In genomic region chr16:10964039-10964890, GRCh38 we compare ENCODE assay signal across 8 cellular contexts. TPM values are rescaled to one million over a fixed set of nuclear protein-coding genes. Genes with fewer than 3 reads are reported as not detected.
DNase-seq lines count a peak whose midpoint lies in the region; ATAC-seq and TF ChIP-seq lines count a peak whose summit lies in the region.

No MANE protein-coding gene starts in this region.

- H3K18ac ChIP-seq in IMR-90 (ENCODE audit: low read depth, low read length) = peak overlapping the region; percentile 7; the same call in 1 of the 2 replicates

- H3K9me3 Mint-ChIP-seq in naive thymus-derived CD8-positive, alpha-beta T cell = no peaks in the 10 kb centered on the region
- H3K9me3 Mint-ChIP-seq in stimulated activated naive B cell treated with anti-CD40 and anti-IgM and Interleukin-4, amounts not matched to agents 10 μg/mL and 1 μg/mL and 100 μg/mL, for 72 hours = peaks cover 6 to 8% of the 10 kb centered on the region in 2 donors

- peak overlapping the region; percentile 68 for H3K4ac ChIP-seq in IMR-90 (ENCODE audit: low read depth, low read length)

- H4K8ac ChIP-seq in IMR-90 (ENCODE audit: low read depth in 2 of 2, low read length in 2 of 2) = 0 out of 4 replicates have a peak overlapping the region, but pooled peaks of 1 of the 2 experiments have one; percentile 7

- no peak overlapping the region for H2BK20ac ChIP-seq in IMR-90 (ENCODE audit: low read depth, low read length)

- H3K27ac Mint-ChIP-seq in naive thymus-derived CD8-positive, alpha-beta T cell = peak overlapping the region in 6 of 10 donors; percentile 16 to 73 (median 63)
- H3K27ac Mint-ChIP-seq in stimulated activated naive B cell treated with anti-CD40 and anti-IgM and Interleukin-4, amounts not matched to agents 10 μg/mL and 1 μg/mL and 100 μg/mL, for 72 hours = peak overlapping the region; percentile 100

- H3K9me3 ChIP-seq in IMR-90 (ENCODE audit: control insufficient read depth, insufficient read depth, low read length) = no peaks in the 10 kb centered on the region

- peak; percentile 98 for TF ChIP-seq RAD21 in IMR-90 (IDR thresholded peaks at IDR 0.05; ENCODE audit: low read length)

- H3K27me3 Mint-ChIP-seq in naive thymus-derived CD8-positive, alpha-beta T cell = no peaks in the 10 kb centered on the region
- H3K27me3 Mint-ChIP-seq in stimulated activated naive B cell treated with anti-CD40 and anti-IgM and Interleukin-4, amounts not matched to agents 10 μg/mL and 1 μg/mL and 100 μg/mL, for 72 hours = no peaks in the 10 kb centered on the region

- BruUV-seq in IMR-90 (replicated peaks; lab: Mats Ljungman, UMichigan) = no TSS peak

- H4K5ac ChIP-seq in IMR-90 (ENCODE audit: low read depth, low read length) = no peak overlapping the region

- no peak overlapping the region for H3K23ac ChIP-seq in IMR-90 (ENCODE audit: low read depth, low read length)

- CTCF ChIA-PET in IMR-90 (lab: Yijun Ruan, JAX) = interaction anchor here (0.6 to 1.6 kb wide), 21 partner anchors 10 to 568 kb away, joined by 3 to 7 read pairs (median 3); partner anchors contain the start of genes DEXI and SOCS1

- H3K79me1 ChIP-seq in IMR-90 (ENCODE audit: low read depth in 1 of 2, low read length in 2 of 2) = peaks cover 10 to 63% of the 10 kb centered on the region in 2 experiments

- H3K27ac ChIP-seq in IMR-90 (ENCODE audit: insufficient read depth, low read length) = peak overlapping the region; percentile 8; the same call in 1 of the 2 replicates

- H3K36me3 ChIP-seq in IMR-90 (ENCODE audit: control insufficient read depth, insufficient read depth, low read length) = peaks cover 12% of the 10 kb centered on the region

- peak overlapping the region; percentile 13 for H3K4me2 ChIP-seq in IMR-90 (ENCODE audit: low read depth, low read length)

- peak overlapping the region; percentile 86 for H2AK9ac ChIP-seq in IMR-90 (replicated peaks; ENCODE audit: low read depth, low read length, poor library complexity)

- H2AFZ ChIP-seq in IMR-90 (replicated peaks; ENCODE audit: low read length, poor library complexity) = peak overlapping the region; percentile 75

- DNase-seq in AG20443 (ENCODE audit: low spot score) (peak; percentile 91), IMR-90 (peak; percentile 86), OCI-M1 (lab: John Stamatoyannopoulos, UW) (peak; percentile 90), erythroblast (lab: John Stamatoyannopoulos, UW) (peak; percentile 82 to 92)
- peak; percentile 83 for DNase-seq in activated T-cell treated with anti-CD3 and anti-CD28 coated beads, Interleukin-2, amount 50 U/mL, for 1 hour
- peak; percentile 52 to 84 (median 74) for DNase-seq in naive thymus-derived CD8-positive, alpha-beta T cell
- peak; percentile 79 for DNase-seq in stimulated activated naive B cell treated with anti-CD40 and anti-IgM and Interleukin-4, amounts not matched to agents 10 μg/mL and 1 μg/mL and 100 μg/mL, for 72 hours

- peaks cover 20% of the 10 kb centered on the region for H3K4me1 ChIP-seq in IMR-90 (ENCODE audit: control insufficient read depth, insufficient read depth, low read length)

- intact Hi-C loops in IMR-90 (cut with micrococcal nuclease) = loop anchor here (1.0 to 10.0 kb wide), 6 partner anchors 291 to 751 kb away; no protein-coding TSS in a partner anchor

- no peaks in the 10 kb centered on the region for H3K27me3 ChIP-seq in IMR-90 (ENCODE audit: control insufficient read depth, insufficient read depth, low read length)

- in situ Hi-C loops in IMR-90 (cut with MboI; ENCODE audit: low sequenced_read_pairs) = loop anchor here (10.0 to 25.0 kb wide), 4 partner anchors 573 to 848 kb away; a partner anchor contains a TSS

- peaks cover 5% of the 10 kb centered on the region; the same call in 1 of the 2 replicates for H4K20me1 ChIP-seq in IMR-90 (ENCODE audit: insufficient read depth, low read length)

- peak overlapping the region; percentile 41 for H3K14ac ChIP-seq in IMR-90 (replicated peaks; ENCODE audit: low read depth, low read length)

- peak overlapping the region; percentile 25 for H2BK5ac ChIP-seq in IMR-90 (ENCODE audit: low read depth, low read length, poor library complexity, severe bottlenecking)

- H4K91ac ChIP-seq in IMR-90 (ENCODE audit: insufficient read depth, low read depth, low read length) = no peak overlapping the region

- 0 out of 2 replicates have a peak overlapping the region, but pooled peaks have one; percentile 29 for H2BK120ac ChIP-seq in IMR-90 (ENCODE audit: low read depth, low read length)

- H3K56ac ChIP-seq in IMR-90 (ENCODE audit: extremely low read depth, insufficient read depth, low read length) = no peak overlapping the region

- no peak overlapping the region for H3K4me3 ChIP-seq in IMR-90 (ENCODE audit: insufficient read depth, low read depth, low read length)

- peak; percentile 98 for TF ChIP-seq CTCF in IMR-90 (conservative IDR thresholded peaks at IDR 0.05; ENCODE audit: low read depth, low read length)

- dilution Hi-C loops in IMR-90 (cut with HindIII; ENCODE audit: low sequenced_read_pairs, unreplicated experiment) = no loop called here

- H3K4me3 Mint-ChIP-seq in naive thymus-derived CD8-positive, alpha-beta T cell = peak overlapping the region in 6 of 10 donors; percentile 19 to 48 (median 30)
- peak overlapping the region; percentile 61 to 67 for H3K4me3 Mint-ChIP-seq in stimulated activated naive B cell treated with anti-CD40 and anti-IgM and Interleukin-4, amounts not matched to agents 10 μg/mL and 1 μg/mL and 100 μg/mL, for 72 hours

- H2AK5ac ChIP-seq in IMR-90 (ENCODE audit: low read depth, low read length) = peak overlapping the region; percentile 46

- peaks cover 17 to 29% (median 23%) of the 10 kb centered on the region in 4 donors for H3K4me1 Mint-ChIP-seq in naive thymus-derived CD8-positive, alpha-beta T cell
- H3K4me1 Mint-ChIP-seq in stimulated activated naive B cell treated with anti-CD40 and anti-IgM and Interleukin-4, amounts not matched to agents 10 μg/mL and 1 μg/mL and 100 μg/mL, for 72 hours = peaks cover 51 to 90% of the 10 kb centered on the region in 2 donors

- POLR2A ChIA-PET in IMR-90 (lab: Charles Lee; ENCODE audit: unreplicated experiment) = interaction anchor here (1.4 kb wide), 1 partner anchor 292 kb away, joined by 9 read pairs; the partner anchor contains the start of gene SOCS1
- POLR2A ChIA-PET in naive thymus-derived CD8-positive, alpha-beta T cell (lab: Charles Lee) = interaction anchor here (1.0 to 2.1 kb wide), 3 partner anchors 291 to 393 kb away, joined by 3 to 14 read pairs (median 3); partner anchors contain the start of gene SOCS1

- peak; percentile 41 for ATAC-seq in GM19035 (IDR thresholded peaks at IDR 0.05; ENCODE audit: unreplicated experiment)
- ATAC-seq in IMR-90 (ENCODE audit: low read depth) = peak; percentile 85
- peak; percentile 84 to 93 for ATAC-seq in naive thymus-derived CD8-positive, alpha-beta T cell
- ATAC-seq in stimulated activated naive B cell treated with anti-CD40 and anti-IgM and Interleukin-4, amounts not matched to agents 10 μg/mL and 1 μg/mL and 100 μg/mL, for 72 hours (replicated peaks) = peak; percentile 47 to 48

- no peak overlapping the region for H3K9ac ChIP-seq in IMR-90 (ENCODE audit: low read depth, low read length)

- peaks cover 0 to 63% (median 12%) of the 10 kb centered on the region in 3 donors for H3K36me3 Mint-ChIP-seq in naive thymus-derived CD8-positive, alpha-beta T cell
- peaks cover 73 to 91% of the 10 kb centered on the region in 2 donors for H3K36me3 Mint-ChIP-seq in stimulated activated naive B cell treated with anti-CD40 and anti-IgM and Interleukin-4, amounts not matched to agents 10 μg/mL and 1 μg/mL and 100 μg/mL, for 72 hours

- peak; percentile 35; the same call in 1 of the 2 replicates for TF ChIP-seq POLR2A in IMR-90 (IDR thresholded peaks at IDR 0.05; ENCODE audit: low read depth, low read length)
- TF ChIP-seq POLR2A in erythroblast (IDR thresholded peaks at IDR 0.05; ENCODE audit: low read length) = no peak

- H3K9me1 ChIP-seq in IMR-90 (ENCODE audit: insufficient read depth, low read length) = peaks cover 8% of the 10 kb centered on the region

- WGBS in IMR-90 (ENCODE audit: extremely low coverage in 2 of 2, insufficient read length in 1 of 2), 2 experiments = 4% methylated on average over 5 of the region's 20 CpGs; no CpG with 5 or more reads in 1 of the 2 experiments

- no peak overlapping the region for H2BK15ac ChIP-seq in IMR-90 (ENCODE audit: low read depth, low read length)

TF ChIP-seq in IMR-90, 13 proteins besides CTCF, POLR2A, EP300 and RAD21 (continues in another document):
- no peak for TF ChIP-seq NFE2L2 (IDR thresholded peaks at IDR 0.05; ENCODE audit: low read depth, low read length)
- TF ChIP-seq BHLHE40 (IDR thresholded peaks at IDR 0.05; ENCODE audit: low read depth, low read length) = peak; percentile 95
- no peak for TF ChIP-seq USF2 (IDR thresholded peaks at IDR 0.05; ENCODE audit: low read depth, low read length)
- TF ChIP-seq FOS (IDR thresholded peaks at IDR 0.05; ENCODE audit: low read depth, low read length) = 0 out of 2 replicates have a peak, but pooled peaks have one; percentile 3
- TF ChIP-seq RCOR1 (IDR thresholded peaks at IDR 0.05; ENCODE audit: insufficient replicate concordance, low read length) = no peak
- no peak for TF ChIP-seq MAFK (IDR thresholded peaks at IDR 0.05; ENCODE audit: low read depth, low read length)
- TF ChIP-seq CHD1 (IDR thresholded peaks at IDR 0.05; ENCODE audit: low read depth, low read length) = no peak
- peak; percentile 83 for TF ChIP-seq MXI1 (IDR thresholded peaks at IDR 0.05; ENCODE audit: borderline replicate concordance, low read depth, low read length)
- TF ChIP-seq SMC3 (IDR thresholded peaks at IDR 0.05; ENCODE audit: low read depth, low read length) = peak; percentile 80

RNA-seq across cellular contexts. Expression of gene CLEC16A, which starts 19.9 kb away (rescaled TPM):
- total RNA-seq in IMR-90 (2012; rRNA removed) = 16.5 and 18.3 TPM in 2 replicates
- 15.4 and 15.9 TPM in 2 replicates for polyA plus RNA-seq in IMR-90 (2012; rRNA removed)
- polyA plus RNA-seq in IMR-90 (2012; cell fraction: cytosol; rRNA removed) = 11.0 and 13.5 TPM in 2 replicates
- polyA plus RNA-seq in IMR-90 (2012; cell fraction: nucleus; rRNA removed; ENCODE audit: low replicate concordance) = 22.9 and 31.5 TPM in 2 replicates
- 10 to 100 TPM; 24.8 to 28.8 TPM for total RNA-seq in naive thymus-derived CD8-positive, alpha-beta T cell
- polyA plus RNA-seq in naive thymus-derived CD8-positive, alpha-beta T cell = 10 to 100 TPM in 2 of 3 donors, 1 to 10 TPM in 1; 8.5 to 19.4 (median 18.4) TPM

RNA-seq across cellular contexts. Expression of gene DEXI, which starts 22.0 kb away (rescaled TPM):
- total RNA-seq in IMR-90 (2012; rRNA removed) = 43.7 and 44.4 TPM in 2 replicates
- polyA plus RNA-seq in IMR-90 (2012; rRNA removed) = 62.5 and 63.6 TPM in 2 replicates
- 73.1 and 112 TPM in 2 replicates for polyA plus RNA-seq in IMR-90 (2012; cell fraction: cytosol; rRNA removed)
- polyA plus RNA-seq in IMR-90 (2012; cell fraction: nucleus; rRNA removed; ENCODE audit: low replicate concordance) = 27.5 and 44.2 TPM in 2 replicates
- 10 to 100 TPM; 30.5 to 30.7 TPM for total RNA-seq in naive thymus-derived CD8-positive, alpha-beta T cell
- 10 to 100 TPM; 50.8 to 60.4 (median 51.9) TPM for polyA plus RNA-seq in naive thymus-derived CD8-positive, alpha-beta T cell
